Comparison of ENCODE assay signal across 15 cellular contexts in genomic region chr6:6752129-6752528, GRCh38.
DNase-seq lines count a peak whose midpoint lies in the region; ATAC-seq and TF ChIP-seq lines count a peak whose summit lies in the region.
"Had no signal": no experiment of that assay in that cellular context is flagged by ENCODE, and none has a peak within 500 bp of the region (broad histone marks: within the 10 kb centered on the region; RNA-seq: fewer than 3 reads in every experiment).

No MANE protein-coding gene starts in this region.

- POLR2A ChIA-PET in naive thymus-derived CD4-positive, alpha-beta T cell (lab: Charles Lee) = no interaction called here

- H3K27me3 Mint-ChIP-seq in stimulated activated naive CD8-positive, alpha-beta T cell treated with anti-CD3 and anti-CD28 coated beads, Interleukin-15, Interleukin-2, amounts not matched to agents 100 ng/mL and 50 ng/mL, for 24 hours = no peaks in the 10 kb centered on the region
- H3K27me3 Mint-ChIP-seq in stimulated activated naive CD8-positive, alpha-beta T cell treated with anti-CD3 and anti-CD28 coated beads, Interleukin-15, amount 100 ng/mL, for 72 hours = no peaks in the 10 kb centered on the region
- H3K27me3 Mint-ChIP-seq in naive thymus-derived CD4-positive, alpha-beta T cell = peaks cover 0 to 8% (median 0%) of the 10 kb centered on the region in 5 donors
- H3K27me3 Mint-ChIP-seq in activated T-helper 2 cell treated with anti-CD3 and anti-CD28 coated beads, Interferon-gamma antibody, Interleukin-2, Interleukin-4, amounts not matched to agents 10 μg/mL and 5 μg/mL and 100 μg/mL, durations not matched to agents 14 hours and 24 hours and 36 hours (ENCODE audit: low read depth) = peaks cover 15% of the 10 kb centered on the region

- no peaks in the 10 kb centered on the region for H3K36me3 Mint-ChIP-seq in stimulated activated naive CD8-positive, alpha-beta T cell treated with anti-CD3 and anti-CD28 coated beads, Interleukin-15, Interleukin-2, amounts not matched to agents 100 ng/mL and 50 ng/mL, for 24 hours (ENCODE audit: low read depth)
- no peaks in the 10 kb centered on the region for H3K36me3 Mint-ChIP-seq in naive thymus-derived CD4-positive, alpha-beta T cell
- no peaks in the 10 kb centered on the region for H3K36me3 Mint-ChIP-seq in activated T-helper 2 cell treated with anti-CD3 and anti-CD28 coated beads, Interferon-gamma antibody, Interleukin-2, Interleukin-4, amounts not matched to agents 10 μg/mL and 5 μg/mL and 100 μg/mL, durations not matched to agents 14 hours and 24 hours and 36 hours (ENCODE audit: low read depth)
- H3K36me3 Mint-ChIP-seq: CD4-positive, CD25-positive, alpha-beta regulatory T cell; natural killer cell treated with Interleukin-12 subunit alpha and Interleukin-12 subunit beta and Interleukin-15 and Interleukin-18, amount 100 ng/mL, for 72 hours had no signal

- intact Hi-C loops in naive thymus-derived CD4-positive, alpha-beta T cell (cut with micrococcal nuclease) = loop anchor here in 1 of 2 donors (10.0 kb wide), 1 partner anchor 353 kb away; the partner anchor contains the start of gene RREB1
- intact Hi-C loops in activated T-helper 2 cell treated with anti-CD3 and anti-CD28 coated beads, Interferon-gamma antibody, Interleukin-2, Interleukin-4, amounts not matched to agents 10 μg/mL and 5 μg/mL and 100 μg/mL, durations not matched to agents 14 hours and 24 hours and 36 hours (cut with micrococcal nuclease) = no loop called here
- intact Hi-C loops in dorsolateral prefrontal cortex (cut with DNase I) (loop anchor here in 1 of 2 donors (5.0 kb wide), 1 partner anchor 395 kb away; no protein-coding TSS in a partner anchor), lower leg skin (cut with DNase I; ENCODE audit: low total_unique reads) (no loop called here)

- TF ChIP-seq POLR2A in lower leg skin (IDR thresholded peaks at IDR 0.05) = no peak

- no peaks in the 10 kb centered on the region for H3K9me3 Mint-ChIP-seq in stimulated activated naive CD8-positive, alpha-beta T cell treated with anti-CD3 and anti-CD28 coated beads, Interleukin-15, Interleukin-2, amounts not matched to agents 100 ng/mL and 50 ng/mL, for 24 hours
- no peaks in the 10 kb centered on the region for H3K9me3 Mint-ChIP-seq in stimulated activated naive CD8-positive, alpha-beta T cell treated with anti-CD3 and anti-CD28 coated beads, Interleukin-15, amount 100 ng/mL, for 72 hours
- H3K9me3 Mint-ChIP-seq in naive thymus-derived CD4-positive, alpha-beta T cell = peaks cover 0 to 3% (median 0%) of the 10 kb centered on the region in 11 donors
- H3K9me3 Mint-ChIP-seq in activated T-helper 2 cell treated with anti-CD3 and anti-CD28 coated beads, Interferon-gamma antibody, Interleukin-2, Interleukin-4, amounts not matched to agents 10 μg/mL and 5 μg/mL and 100 μg/mL, durations not matched to agents 14 hours and 24 hours and 36 hours = no peaks in the 10 kb centered on the region
- H3K9me3 Mint-ChIP-seq: activated T-cell treated with anti-CD3 and anti-CD28 coated beads, Interleukin-2, amount 50 U/mL, for 24 hours; CD4-positive, CD25-positive, alpha-beta regulatory T cell; natural killer cell treated with Interleukin-12 subunit alpha and Interleukin-12 subunit beta and Interleukin-15 and Interleukin-18, amount 100 ng/mL, for 72 hours had no signal

- no peaks in the 10 kb centered on the region for H3K9me3 ChIP-seq in naive thymus-derived CD4-positive, alpha-beta T cell (ENCODE audit: control insufficient read depth in 2 of 3, low read length in 3 of 3)
- H3K9me3 ChIP-seq: tibial artery had no signal

- H3K4me1 ChIP-seq in naive thymus-derived CD4-positive, alpha-beta T cell (ENCODE audit: control insufficient read depth in 2 of 2, insufficient read depth in 2 of 2, low read length in 2 of 2) = peaks cover 0 to 13% of the 10 kb centered on the region in 2 donors

- H3K4me3 Mint-ChIP-seq in stimulated activated naive CD8-positive, alpha-beta T cell treated with anti-CD3 and anti-CD28 coated beads, Interleukin-15, Interleukin-2, amounts not matched to agents 100 ng/mL and 50 ng/mL, for 24 hours = no peak overlapping the region
- H3K4me3 Mint-ChIP-seq in stimulated activated naive CD8-positive, alpha-beta T cell treated with anti-CD3 and anti-CD28 coated beads, Interleukin-15, amount 100 ng/mL, for 72 hours = no peak overlapping the region
- peak overlapping the region; percentile 56 to 77 (median 66) for H3K4me3 Mint-ChIP-seq in naive thymus-derived CD4-positive, alpha-beta T cell
- no peak overlapping the region for H3K4me3 Mint-ChIP-seq in activated T-helper 2 cell treated with anti-CD3 and anti-CD28 coated beads, Interferon-gamma antibody, Interleukin-2, Interleukin-4, amounts not matched to agents 10 μg/mL and 5 μg/mL and 100 μg/mL, durations not matched to agents 14 hours and 24 hours and 36 hours (ENCODE audit: low read depth)
- H3K4me3 Mint-ChIP-seq: activated T-cell treated with anti-CD3 and anti-CD28 coated beads, Interleukin-2, amount 50 U/mL, for 24 hours; natural killer cell treated with Interleukin-12 subunit alpha and Interleukin-12 subunit beta and Interleukin-15 and Interleukin-18, amount 100 ng/mL, for 72 hours had no signal

- DNase-seq in stimulated activated naive CD8-positive, alpha-beta T cell treated with anti-CD3 and anti-CD28 coated beads, Interleukin-15, amount 100 ng/mL, for 72 hours = no peak
- DNase-seq in ecto neural progenitor cell (ENCODE audit: low spot score) (peak; percentile 55), dorsolateral prefrontal cortex (no peak), lower leg skin (ENCODE audit: low spot score in 2 of 2) (no peak)
- no peak for DNase-seq in naive thymus-derived CD4-positive, alpha-beta T cell
- no peak for DNase-seq in activated T-helper 2 cell treated with anti-CD3 and anti-CD28 coated beads, Interferon-gamma antibody, Interleukin-2, Interleukin-4, amounts not matched to agents 10 μg/mL and 5 μg/mL and 100 μg/mL, durations not matched to agents 14 hours and 24 hours and 36 hours (ENCODE audit: low spot score)
- DNase-seq: central memory CD4-positive, alpha-beta T cell; NCI-H1417 treated with DMSO at 0.1 percent for 48 hours; NK-92 treated with Interleukin-12 subunit alpha and Interleukin-12 subunit beta, amount 100 ng/mL, for 24 hours had no signal

- ATAC-seq in stimulated activated naive CD8-positive, alpha-beta T cell treated with anti-CD3 and anti-CD28 coated beads, Interleukin-15, amount 100 ng/mL, for 72 hours = no peak
- no peak for ATAC-seq in naive thymus-derived CD4-positive, alpha-beta T cell
- ATAC-seq in HG03520 (IDR thresholded peaks at IDR 0.05; ENCODE audit: unreplicated experiment) = no peak
- ATAC-seq: natural killer cell treated with Interleukin-12 subunit alpha and Interleukin-12 subunit beta and Interleukin-15 and Interleukin-18, amount 100 ng/mL, for 72 hours had no signal

- CTCF ChIA-PET in naive thymus-derived CD4-positive, alpha-beta T cell (lab: Charles Lee) = interaction anchor here (0.5 kb wide), 1 partner anchor 468 kb away, joined by 3 read pairs; no protein-coding TSS in a partner anchor

- no peaks in the 10 kb centered on the region for H3K36me3 ChIP-seq in naive thymus-derived CD4-positive, alpha-beta T cell (ENCODE audit: control insufficient read depth in 2 of 3, insufficient read depth in 3 of 3, low read length in 3 of 3)
- H3K36me3 ChIP-seq: tibial artery had no signal

- H3K27ac ChIP-seq in naive thymus-derived CD4-positive, alpha-beta T cell (ENCODE audit: low read depth, low read length) = no peak overlapping the region
- H3K27ac ChIP-seq in dorsolateral prefrontal cortex = peak overlapping the region in 7 of 59 donors; percentile 13 to 59 (median 37)
- H3K27ac ChIP-seq: tibial artery had no signal

- H3K27ac Mint-ChIP-seq in stimulated activated naive CD8-positive, alpha-beta T cell treated with anti-CD3 and anti-CD28 coated beads, Interleukin-15, Interleukin-2, amounts not matched to agents 100 ng/mL and 50 ng/mL, for 24 hours = peak overlapping the region; percentile 31
- H3K27ac Mint-ChIP-seq in stimulated activated naive CD8-positive, alpha-beta T cell treated with anti-CD3 and anti-CD28 coated beads, Interleukin-15, amount 100 ng/mL, for 72 hours = no peak overlapping the region
- peak overlapping the region in 8 of 9 donors; percentile 8 to 83 (median 54) for H3K27ac Mint-ChIP-seq in naive thymus-derived CD4-positive, alpha-beta T cell
- no peak overlapping the region for H3K27ac Mint-ChIP-seq in activated T-helper 2 cell treated with anti-CD3 and anti-CD28 coated beads, Interferon-gamma antibody, Interleukin-2, Interleukin-4, amounts not matched to agents 10 μg/mL and 5 μg/mL and 100 μg/mL, durations not matched to agents 14 hours and 24 hours and 36 hours
- H3K27ac Mint-ChIP-seq: activated T-cell treated with anti-CD3 and anti-CD28 coated beads, Interleukin-2, amount 50 U/mL, for 24 hours; natural killer cell treated with Interleukin-12 subunit alpha and Interleukin-12 subunit beta and Interleukin-15 and Interleukin-18, amount 100 ng/mL, for 72 hours had no signal

- no peaks in the 10 kb centered on the region for H3K27me3 ChIP-seq in naive thymus-derived CD4-positive, alpha-beta T cell (ENCODE audit: control insufficient read depth in 2 of 2, insufficient read depth in 2 of 2, low read length in 2 of 2)
- peaks cover 0 to 4% (median 0%) of the 10 kb centered on the region in 45 donors for H3K27me3 ChIP-seq in dorsolateral prefrontal cortex

- no peak for TF ChIP-seq CTCF in dorsolateral prefrontal cortex (IDR thresholded peaks at IDR 0.05 in 54 of 56, conservative IDR thresholded peaks at IDR 0.05 in 2 of 56; ENCODE audit: low read depth in 1 of 56, partially characterized antibody in 56 of 56)
- no peak for TF ChIP-seq CTCF in lower leg skin (IDR thresholded peaks at IDR 0.05)

- peaks cover 12% of the 10 kb centered on the region for H3K4me1 Mint-ChIP-seq in stimulated activated naive CD8-positive, alpha-beta T cell treated with anti-CD3 and anti-CD28 coated beads, Interleukin-15, Interleukin-2, amounts not matched to agents 100 ng/mL and 50 ng/mL, for 24 hours (ENCODE audit: low read depth)
- H3K4me1 Mint-ChIP-seq in stimulated activated naive CD8-positive, alpha-beta T cell treated with anti-CD3 and anti-CD28 coated beads, Interleukin-15, amount 100 ng/mL, for 72 hours = peaks cover 26% of the 10 kb centered on the region
- H3K4me1 Mint-ChIP-seq in naive thymus-derived CD4-positive, alpha-beta T cell = peaks cover 17 to 26% (median 24%) of the 10 kb centered on the region in 7 donors
- peaks cover 18% of the 10 kb centered on the region for H3K4me1 Mint-ChIP-seq in activated T-helper 2 cell treated with anti-CD3 and anti-CD28 coated beads, Interferon-gamma antibody, Interleukin-2, Interleukin-4, amounts not matched to agents 10 μg/mL and 5 μg/mL and 100 μg/mL, durations not matched to agents 14 hours and 24 hours and 36 hours (ENCODE audit: low read depth)

- no peak overlapping the region for H3K4me3 ChIP-seq in naive thymus-derived CD4-positive, alpha-beta T cell (ENCODE audit: low read length)
- H3K4me3 ChIP-seq in dorsolateral prefrontal cortex (no peak overlapping the region), lower leg skin (ENCODE audit: low read depth, poor library complexity, severe bottlenecking) (no peak overlapping the region)
- H3K4me3 ChIP-seq: tibial artery had no signal

- WGBS in lower leg skin, 2 donors = 31 to 42% methylated on average over 4 of the region's 4 CpGs

Comparison
In these comparisons a context has a peak if more than half of its experiments do, and no peak if none do; other contexts are left out.
1. H3K27ac Mint-ChIP-seq: peak in stimulated activated naive CD8-positive, alpha-beta T cell treated with anti-CD3 and anti-CD28 coated beads, Interleukin-15, Interleukin-2, amounts not matched to agents 100 ng/mL and 50 ng/mL, for 24 hours (single experiment) and naive thymus-derived CD4-positive, alpha-beta T cell (8 of 9); none in stimulated activated naive CD8-positive, alpha-beta T cell treated with anti-CD3 and anti-CD28 coated beads, Interleukin-15, amount 100 ng/mL, for 72 hours (0 of 2) and activated T-helper 2 cell treated with anti-CD3 and anti-CD28 coated beads, Interferon-gamma antibody, Interleukin-2, Interleukin-4, amounts not matched to agents 10 μg/mL and 5 μg/mL and 100 μg/mL, durations not matched to agents 14 hours and 24 hours and 36 hours (single experiment).
2. H3K4me3 Mint-ChIP-seq: peak in naive thymus-derived CD4-positive, alpha-beta T cell (10 of 10); none in stimulated activated naive CD8-positive, alpha-beta T cell treated with anti-CD3 and anti-CD28 coated beads, Interleukin-15, Interleukin-2, amounts not matched to agents 100 ng/mL and 50 ng/mL, for 24 hours (single experiment), stimulated activated naive CD8-positive, alpha-beta T cell treated with anti-CD3 and anti-CD28 coated beads, Interleukin-15, amount 100 ng/mL, for 72 hours (0 of 2) and activated T-helper 2 cell treated with anti-CD3 and anti-CD28 coated beads, Interferon-gamma antibody, Interleukin-2, Interleukin-4, amounts not matched to agents 10 μg/mL and 5 μg/mL and 100 μg/mL, durations not matched to agents 14 hours and 24 hours and 36 hours (single experiment).